ENCODE assay signal across 24 cellular contexts in the genomic region with DNA sequence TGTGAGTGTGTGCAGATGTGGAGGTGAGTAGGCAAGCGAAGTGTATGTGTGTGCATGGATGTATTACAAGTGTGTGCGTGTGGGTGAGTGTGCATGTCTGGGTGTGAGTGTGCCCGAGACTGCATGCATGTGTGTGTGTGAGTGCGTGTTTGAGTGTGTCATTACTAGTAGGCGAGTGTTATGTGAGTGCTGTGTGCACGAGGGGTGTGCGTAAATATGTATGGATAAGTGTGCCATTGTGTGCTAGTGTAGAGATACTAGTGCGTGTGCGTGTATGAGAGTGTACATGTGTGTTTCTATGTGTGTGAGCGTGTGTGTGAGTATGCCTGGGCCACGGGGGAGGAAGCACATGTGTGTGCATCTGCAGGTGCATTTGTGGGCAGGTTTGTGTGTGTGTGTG. TPM values are rescaled to one million over a fixed set of nuclear protein-coding genes. Genes with fewer than 3 reads are reported as not detected.
"Had no signal": no experiment of that assay in that cellular context is flagged by ENCODE, and none has a peak within 500 bp of the region (broad histone marks: within the 10 kb centered on the region; RNA-seq: fewer than 3 reads in every experiment).

No MANE protein-coding gene starts in this region.

- DNase-seq: effector memory CD8-positive, alpha-beta T cell; gastrocnemius medialis; islet precursor cell; left lung; lower lobe of right lung; natural killer cell; sigmoid colon; stimulated activated CD4-positive, alpha-beta T cell treated with anti-CD3 and anti-CD28 coated beads, Interleukin-2, amount 100 ng/mL, for 24 hours; stimulated activated CD4-positive, alpha-beta T cell treated with anti-CD3 and anti-CD28 coated beads, Interleukin-4, amount 100 ng/mL, for 4 hours; stimulated activated naive B cell treated with anti-CD40 and anti-IgM and Interleukin-4, amounts not matched to agents 10 μg/mL and 1 μg/mL and 100 μg/mL, for 72 hours; stimulated activated naive CD8-positive, alpha-beta T cell treated with anti-CD3 and anti-CD28 coated beads, Interleukin-15, amount 100 ng/mL, for 72 hours; transverse colon had no signal

- ATAC-seq: effector memory CD8-positive, alpha-beta T cell; gastrocnemius medialis; left lung; lower lobe of right lung; natural killer cell; stimulated activated naive B cell treated with anti-CD40 and anti-IgM and Interleukin-4, amounts not matched to agents 10 μg/mL and 1 μg/mL and 100 μg/mL, for 72 hours; stimulated activated naive CD8-positive, alpha-beta T cell treated with anti-CD3 and anti-CD28 coated beads, Interleukin-15, amount 100 ng/mL, for 72 hours had no signal

- H3K36me3 Mint-ChIP-seq: mesothelial cell of epicardium; natural killer cell; stimulated activated naive B cell treated with anti-CD40 and anti-IgM and Interleukin-4, amounts not matched to agents 10 μg/mL and 1 μg/mL and 100 μg/mL, for 72 hours had no signal

- H3K9me3 Mint-ChIP-seq: effector memory CD8-positive, alpha-beta T cell; mesothelial cell of epicardium; natural killer cell; stimulated activated naive B cell treated with anti-CD40 and anti-IgM and Interleukin-4, amounts not matched to agents 10 μg/mL and 1 μg/mL and 100 μg/mL, for 72 hours; stimulated activated naive CD8-positive, alpha-beta T cell treated with anti-CD3 and anti-CD28 coated beads, Interleukin-15, amount 100 ng/mL, for 72 hours had no signal

- H3K36me3 ChIP-seq: esophagus muscularis mucosa, gastrocnemius medialis, left lung, lower lobe of right lung, sigmoid colon, thoracic aorta, transverse colon had no signal

- H3K4me1 ChIP-seq: gastrocnemius medialis had no signal

- H3K9me3 ChIP-seq: lower lobe of right lung, transverse colon had no signal

- H3K27ac Mint-ChIP-seq: dendritic cell treated with granulocyte-macrophage colony-stimulating factor and Interleukin-4, amounts not matched to agents 40 ng/mL and 50 ng/mL, for 4 days; effector memory CD8-positive, alpha-beta T cell; memory B cell; mesothelial cell of epicardium; natural killer cell; stimulated activated naive B cell treated with anti-CD40 and anti-IgM and Interleukin-4, amounts not matched to agents 10 μg/mL and 1 μg/mL and 100 μg/mL, for 72 hours; stimulated activated naive CD8-positive, alpha-beta T cell treated with anti-CD3 and anti-CD28 coated beads, Interleukin-15, amount 100 ng/mL, for 72 hours had no signal

- FAIRE-seq: colon had no signal

- H3K4me3 Mint-ChIP-seq: dendritic cell treated with granulocyte-macrophage colony-stimulating factor and Interleukin-4, amounts not matched to agents 40 ng/mL and 50 ng/mL, for 4 days; effector memory CD8-positive, alpha-beta T cell; memory B cell; mesothelial cell of epicardium; natural killer cell; stimulated activated naive B cell treated with anti-CD40 and anti-IgM and Interleukin-4, amounts not matched to agents 10 μg/mL and 1 μg/mL and 100 μg/mL, for 72 hours; stimulated activated naive CD8-positive, alpha-beta T cell treated with anti-CD3 and anti-CD28 coated beads, Interleukin-15, amount 100 ng/mL, for 72 hours had no signal

- H3K27ac ChIP-seq: epithelial cell of prostate, esophagus muscularis mucosa, gastrocnemius medialis, left lung, lower lobe of right lung, sigmoid colon, skin epidermis, thoracic aorta, transverse colon had no signal

- H3K4me3 ChIP-seq: esophagus muscularis mucosa, gastrocnemius medialis, left lung, lower lobe of right lung, sigmoid colon, skin epidermis, thoracic aorta, transverse colon had no signal

RNA-seq across cellular contexts. Expression of a gene that starts 53.8 kb away (rescaled TPM):
- total RNA-seq: gastrocnemius medialis, lower lobe of right lung, myocyte, omental fat pad, pulmonary artery endothelial cell, subcutaneous adipose tissue, thoracic aorta had no signal
